1 cellular context compared by ENCODE assay signal in genomic region chr7:25075459-25075858, GRCh38.
TF ChIP-seq lines count a peak whose summit lies in the region.

No MANE protein-coding gene starts in this region.

TF ChIP-seq in IMR-90, 13 proteins besides CTCF, POLR2A, EP300 and RAD21:
- TF ChIP-seq MAZ (IDR thresholded peaks at IDR 0.05; ENCODE audit: borderline replicate concordance, low read depth, low read length) (no peak), FOS (IDR thresholded peaks at IDR 0.05; ENCODE audit: low read depth, low read length) (no peak), RFX5 (IDR thresholded peaks at IDR 0.05; ENCODE audit: low read depth, low read length) (no peak), MXI1 (IDR thresholded peaks at IDR 0.05; ENCODE audit: borderline replicate concordance, low read depth, low read length) (no peak), MAFK (IDR thresholded peaks at IDR 0.05; ENCODE audit: low read depth, low read length) (no peak), CHD1 (IDR thresholded peaks at IDR 0.05; ENCODE audit: low read depth, low read length) (no peak), SMC3 (IDR thresholded peaks at IDR 0.05; ENCODE audit: low read depth, low read length) (no peak), CEBPB (IDR thresholded peaks at IDR 0.05; ENCODE audit: low read depth, low read length) (no peak), BHLHE40 (IDR thresholded peaks at IDR 0.05; ENCODE audit: low read depth, low read length) (no peak), NFE2L2 (IDR thresholded peaks at IDR 0.05; ENCODE audit: low read depth, low read length) (no peak), RCOR1 (IDR thresholded peaks at IDR 0.05; ENCODE audit: insufficient replicate concordance, low read length) (no peak)
- TF ChIP-seq, protein P1, sequence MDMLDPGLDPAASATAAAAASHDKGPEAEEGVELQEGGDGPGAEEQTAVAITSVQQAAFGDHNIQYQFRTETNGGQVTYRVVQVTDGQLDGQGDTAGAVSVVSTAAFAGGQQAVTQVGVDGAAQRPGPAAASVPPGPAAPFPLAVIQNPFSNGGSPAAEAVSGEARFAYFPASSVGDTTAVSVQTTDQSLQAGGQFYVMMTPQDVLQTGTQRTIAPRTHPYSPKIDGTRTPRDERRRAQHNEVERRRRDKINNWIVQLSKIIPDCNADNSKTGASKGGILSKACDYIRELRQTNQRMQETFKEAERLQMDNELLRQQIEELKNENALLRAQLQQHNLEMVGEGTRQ (IDR thresholded peaks at IDR 0.05; ENCODE audit: low read depth, low read length) = no peak
- TF ChIP-seq, protein P2, sequence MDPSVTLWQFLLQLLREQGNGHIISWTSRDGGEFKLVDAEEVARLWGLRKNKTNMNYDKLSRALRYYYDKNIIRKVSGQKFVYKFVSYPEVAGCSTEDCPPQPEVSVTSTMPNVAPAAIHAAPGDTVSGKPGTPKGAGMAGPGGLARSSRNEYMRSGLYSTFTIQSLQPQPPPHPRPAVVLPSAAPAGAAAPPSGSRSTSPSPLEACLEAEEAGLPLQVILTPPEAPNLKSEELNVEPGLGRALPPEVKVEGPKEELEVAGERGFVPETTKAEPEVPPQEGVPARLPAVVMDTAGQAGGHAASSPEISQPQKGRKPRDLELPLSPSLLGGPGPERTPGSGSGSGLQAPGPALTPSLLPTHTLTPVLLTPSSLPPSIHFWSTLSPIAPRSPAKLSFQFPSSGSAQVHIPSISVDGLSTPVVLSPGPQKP (IDR thresholded peaks at IDR 0.05; ENCODE audit: borderline replicate concordance, low read depth, low read length) = no peak
TF ChIP-seq in IMR-90: peak in this region for 0.
